Comparison of ENCODE assay signal across 18 cellular contexts in genomic region chr5:142724821-142725220, GRCh38. TPM values are rescaled to one million over a fixed set of nuclear protein-coding genes. Genes with fewer than 3 reads are reported as not detected.
DNase-seq lines count a peak whose midpoint lies in the region; ATAC-seq and TF ChIP-seq lines count a peak whose summit lies in the region.
"Had no signal": no experiment of that assay in that cellular context is flagged by ENCODE, and none has a peak within 500 bp of the region (broad histone marks: within the 10 kb centered on the region; RNA-seq: fewer than 3 reads in every experiment).

No MANE protein-coding gene starts in this region.

- no peak overlapping the region for H4K8ac ChIP-seq in neuronal stem cell (ENCODE audit: low read depth, low read length)

- BruUV-seq in mammary epithelial cell (replicated peaks; lab: Mats Ljungman, UMichigan), result no TSS peak

- H2BK15ac ChIP-seq in neuronal stem cell (ENCODE audit: low read length), result no peak overlapping the region

- peak overlapping the region; percentile 19 to 79 (median 61); a peak in 17 of 22 replicates for H3K27ac ChIP-seq in BLaER1 treated with 17β-estradiol and CSF1 and Interleukin-3, amounts not matched to agents 10 nM and 100 nM
- H3K27ac ChIP-seq in mammary epithelial cell (ENCODE audit: insufficient read depth, low read depth, low read length) (peak overlapping the region; percentile 96), neuronal stem cell (replicated peaks; ENCODE audit: low read length) (no peak overlapping the region)

- H3K4me3 Mint-ChIP-seq in activated CD8-positive, alpha-beta T cell treated with anti-CD3 and anti-CD28 coated beads, Interleukin-2, amount 10 ng/mL, durations not matched to agents 7 days and 5 days, result no peak overlapping the region
- no peak overlapping the region for H3K4me3 Mint-ChIP-seq in stimulated activated memory B cell treated with anti-CD40 and anti-IgM and Interleukin-4, amounts not matched to agents 10 μg/mL and 1 μg/mL and 100 μg/mL, for 72 hours
- H3K4me3 Mint-ChIP-seq: CD4-positive, alpha-beta T cell had no signal

- POLR2A ChIA-PET in activated CD8-positive, alpha-beta T cell treated with anti-CD3 and anti-CD28 coated beads, Interleukin-2, amount 10 ng/mL, durations not matched to agents 7 days and 5 days (lab: Charles Lee), result no interaction called here

- H3K4me1 Mint-ChIP-seq in activated CD8-positive, alpha-beta T cell treated with anti-CD3 and anti-CD28 coated beads, Interleukin-2, amount 10 ng/mL, durations not matched to agents 7 days and 5 days (ENCODE audit: low read depth), result no peaks in the 10 kb centered on the region
- no peaks in the 10 kb centered on the region for H3K4me1 Mint-ChIP-seq in stimulated activated memory B cell treated with anti-CD40 and anti-IgM and Interleukin-4, amounts not matched to agents 10 μg/mL and 1 μg/mL and 100 μg/mL, for 72 hours

- DNase-seq in NB4 (ENCODE audit: low read depth) (peak; percentile 38), mammary epithelial cell (no peak), neuronal stem cell (ENCODE audit: low spot score) (no peak)
- DNase-seq in activated CD8-positive, alpha-beta T cell treated with anti-CD3 and anti-CD28 coated beads, Interleukin-2, amount 10 ng/mL, durations not matched to agents 7 days and 5 days, result no peak
- DNase-seq: Calu3; CD4-positive, alpha-beta T cell; DMS79; NCI-H1436 treated with DMSO at 0.1 percent for 48 hours; NCI-H2029 treated with DMSO at 0.1 percent for 48 hours; NCI-H748 treated with DMSO at 0.1 percent for 48 hours had no signal

- H3K27me3 ChIP-seq in BLaER1 treated with 17β-estradiol and CSF1 and Interleukin-3, amounts not matched to agents 10 nM and 100 nM, result no peaks in the 10 kb centered on the region
- H3K27me3 ChIP-seq in mammary epithelial cell (ENCODE audit: insufficient read depth, low read length) (no peaks in the 10 kb centered on the region), neuronal stem cell (ENCODE audit: control insufficient read depth in 3 of 3, insufficient read depth in 3 of 3, low read depth in 1 of 3, low read length in 3 of 3) (no peaks in the 10 kb centered on the region)
- H3K27me3 ChIP-seq: SJSA1 had no signal

- H3K27ac Mint-ChIP-seq in activated CD8-positive, alpha-beta T cell treated with anti-CD3 and anti-CD28 coated beads, Interleukin-2, amount 10 ng/mL, durations not matched to agents 7 days and 5 days, result no peak overlapping the region
- H3K27ac Mint-ChIP-seq in stimulated activated memory B cell treated with anti-CD40 and anti-IgM and Interleukin-4, amounts not matched to agents 10 μg/mL and 1 μg/mL and 100 μg/mL, for 72 hours, result no peak overlapping the region
- H3K27ac Mint-ChIP-seq: CD4-positive, alpha-beta T cell had no signal

- H3K14ac ChIP-seq in neuronal stem cell (ENCODE audit: low read length), result no peak overlapping the region

- H3K23ac ChIP-seq in neuronal stem cell (ENCODE audit: low read depth, low read length, poor library complexity), result no peak overlapping the region

- H3K79me1 ChIP-seq in neuronal stem cell (ENCODE audit: low read depth, low read length), result no peaks in the 10 kb centered on the region

- no peak overlapping the region for H2BK12ac ChIP-seq in neuronal stem cell (ENCODE audit: low read length)

- no peaks in the 10 kb centered on the region for H3K36me3 ChIP-seq in BLaER1 treated with 17β-estradiol and CSF1 and Interleukin-3, amounts not matched to agents 10 nM and 100 nM
- H3K36me3 ChIP-seq in mammary epithelial cell (ENCODE audit: insufficient read depth, low read length) (no peaks in the 10 kb centered on the region), neuronal stem cell (replicated peaks in 1 of 2; ENCODE audit: control insufficient read depth in 2 of 2, insufficient read depth in 2 of 2, low read length in 2 of 2) (no peaks in the 10 kb centered on the region)
- H3K36me3 ChIP-seq: HAP-1, SJSA1 had no signal

- H3K27me3 Mint-ChIP-seq in activated CD8-positive, alpha-beta T cell treated with anti-CD3 and anti-CD28 coated beads, Interleukin-2, amount 10 ng/mL, durations not matched to agents 7 days and 5 days (ENCODE audit: low read depth), result peaks cover 2% of the 10 kb centered on the region
- peaks cover 22% of the 10 kb centered on the region for H3K27me3 Mint-ChIP-seq in stimulated activated memory B cell treated with anti-CD40 and anti-IgM and Interleukin-4, amounts not matched to agents 10 μg/mL and 1 μg/mL and 100 μg/mL, for 72 hours

- peak overlapping the region; percentile 25 for H2BK5ac ChIP-seq in neuronal stem cell (ENCODE audit: low read length)

- dilution Hi-C loops in mammary epithelial cell (cut with HindIII; ENCODE audit: low sequenced_read_pairs), result loop anchor here (5.0 kb wide), 1 partner anchor 147 kb away; no protein-coding TSS in a partner anchor

- H3K4me3 ChIP-seq in BLaER1 treated with 17β-estradiol and CSF1 and Interleukin-3, amounts not matched to agents 10 nM and 100 nM, result no peak overlapping the region
- H3K4me3 ChIP-seq in NB4 (ENCODE audit: low read depth, low read length) (no peak overlapping the region), mammary epithelial cell (replicated peaks in 1 of 3; ENCODE audit: insufficient read depth in 1 of 3, low read depth in 2 of 3, low read length in 3 of 3) (no peak overlapping the region), neuronal stem cell (ENCODE audit: low read length in 2 of 2) (no peak overlapping the region)
- H3K4me3 ChIP-seq: A549, HAP-1, SJSA1 had no signal

- H3K18ac ChIP-seq in neuronal stem cell (ENCODE audit: low read length), result no peak overlapping the region

- H2BK120ac ChIP-seq in neuronal stem cell (ENCODE audit: low read depth, low read length), result no peak overlapping the region

- TF ChIP-seq CTCF in NB4 (IDR thresholded peaks at IDR 0.05; ENCODE audit: low read depth, low read length), result no peak
- no peak for TF ChIP-seq CTCF in mammary epithelial cell (conservative IDR thresholded peaks at IDR 0.05 in 1 of 2, IDR thresholded peaks at IDR 0.05 in 1 of 2; ENCODE audit: extremely low read depth in 1 of 2, insufficient read depth in 1 of 2, low read depth in 1 of 2, low read length in 2 of 2)

- H3K79me2 ChIP-seq in mammary epithelial cell (ENCODE audit: insufficient read depth, low read length), result no peaks in the 10 kb centered on the region

- no peak overlapping the region for H3K4ac ChIP-seq in neuronal stem cell (ENCODE audit: low read length)

- peaks cover 9 to 53% (median 41%) of the 10 kb centered on the region in 10 experiments; a peak in 19 of 20 replicates for H3K4me1 ChIP-seq in BLaER1 treated with 17β-estradiol and CSF1 and Interleukin-3, amounts not matched to agents 10 nM and 100 nM
- H3K4me1 ChIP-seq in mammary epithelial cell (ENCODE audit: insufficient read depth, low read length) (peaks cover 48% of the 10 kb centered on the region), neuronal stem cell (ENCODE audit: control insufficient read depth in 2 of 2, insufficient read depth in 1 of 2, low read depth in 1 of 2, low read length in 2 of 2) (peaks cover 0 to 4% of the 10 kb centered on the region in 2 donors)
- H3K4me1 ChIP-seq: HAP-1 had no signal

- intact Hi-C loops in mammary epithelial cell (cut with micrococcal nuclease), result no loop called here

- WGBS in mammary epithelial cell (ENCODE audit: low coverage, missing lambda C conversion rate), result 100% methylated on average over 9 of the region's 9 CpGs
- WGBS in neuronal stem cell (ENCODE audit: extremely low coverage in 2 of 2, insufficient read length in 2 of 2, insufficient replicate concordance in 1 of 2), 2 donors, result no CpG with 5 or more reads among the region's 9 CpGs

- no peak for ATAC-seq in HG03378 (IDR thresholded peaks at IDR 0.05; ENCODE audit: unreplicated experiment)
- no peak for ATAC-seq in activated CD8-positive, alpha-beta T cell treated with anti-CD3 and anti-CD28 coated beads, Interleukin-2, amount 10 ng/mL, durations not matched to agents 7 days and 5 days
- no peak for ATAC-seq in stimulated activated memory B cell treated with anti-CD40 and anti-IgM and Interleukin-4, amounts not matched to agents 10 μg/mL and 1 μg/mL and 100 μg/mL, for 72 hours
- ATAC-seq: A549 had no signal

- H2AK5ac ChIP-seq in neuronal stem cell (ENCODE audit: low read depth, low read length), result peak overlapping the region; percentile 41

- no peak for TF ChIP-seq POLR2A in NB4 (IDR thresholded peaks at IDR 0.05; ENCODE audit: extremely low read depth, insufficient read length)

- no peak overlapping the region for H4K91ac ChIP-seq in neuronal stem cell (ENCODE audit: low read depth, low read length, poor library complexity)

- in situ Hi-C loops in mammary epithelial cell (cut with MboI; ENCODE audit: low sequenced_read_pairs in 2 of 2), result loop anchor here in 1 of 2 donors (5.0 kb wide), 1 partner anchor 147 kb away; no protein-coding TSS in a partner anchor

- peak overlapping the region; percentile 44 to 85 (median 62) for H3K4me2 ChIP-seq in BLaER1 treated with 17β-estradiol and CSF1 and Interleukin-3, amounts not matched to agents 10 nM and 100 nM
- H3K4me2 ChIP-seq in mammary epithelial cell (ENCODE audit: insufficient read depth, low read depth, low read length) (no peak overlapping the region), neuronal stem cell (ENCODE audit: insufficient read depth, low read length, poor library complexity, severe bottlenecking) (no peak overlapping the region)
- H3K4me2 ChIP-seq: A549 had no signal

- H3K9me3 Mint-ChIP-seq in activated CD8-positive, alpha-beta T cell treated with anti-CD3 and anti-CD28 coated beads, Interleukin-2, amount 10 ng/mL, durations not matched to agents 7 days and 5 days (ENCODE audit: insufficient read depth), result no peaks in the 10 kb centered on the region
- no peaks in the 10 kb centered on the region for H3K9me3 Mint-ChIP-seq in stimulated activated memory B cell treated with anti-CD40 and anti-IgM and Interleukin-4, amounts not matched to agents 10 μg/mL and 1 μg/mL and 100 μg/mL, for 72 hours
- H3K9me3 Mint-ChIP-seq: CD4-positive, alpha-beta T cell had no signal

- H3K36me3 Mint-ChIP-seq in activated CD8-positive, alpha-beta T cell treated with anti-CD3 and anti-CD28 coated beads, Interleukin-2, amount 10 ng/mL, durations not matched to agents 7 days and 5 days (ENCODE audit: low read depth), result no peaks in the 10 kb centered on the region
- no peaks in the 10 kb centered on the region for H3K36me3 Mint-ChIP-seq in stimulated activated memory B cell treated with anti-CD40 and anti-IgM and Interleukin-4, amounts not matched to agents 10 μg/mL and 1 μg/mL and 100 μg/mL, for 72 hours

- H2AFZ ChIP-seq in mammary epithelial cell (ENCODE audit: low read depth, low read length) (peak overlapping the region; percentile 14), neuronal stem cell (ENCODE audit: low read length) (no peak overlapping the region)

- no peaks in the 10 kb centered on the region for H4K20me1 ChIP-seq in BLaER1 treated with 17β-estradiol and CSF1 and Interleukin-3, amounts not matched to agents 10 nM and 100 nM
- H4K20me1 ChIP-seq in mammary epithelial cell (ENCODE audit: insufficient read depth, low read length), result no peaks in the 10 kb centered on the region

- peaks cover 0 to 11% (median 0%) of the 10 kb centered on the region in 11 experiments; a peak in 6 of 22 replicates for H3K9me3 ChIP-seq in BLaER1 treated with 17β-estradiol and CSF1 and Interleukin-3, amounts not matched to agents 10 nM and 100 nM (replicated peaks in 1 of 11)
- H3K9me3 ChIP-seq in mammary epithelial cell (replicated peaks; ENCODE audit: insufficient read depth, low read length) (no peaks in the 10 kb centered on the region), neuronal stem cell (replicated peaks in 1 of 2; ENCODE audit: control insufficient read depth in 2 of 2, insufficient read depth in 1 of 2, low read depth in 1 of 2, low read length in 2 of 2) (no peaks in the 10 kb centered on the region)
- H3K9me3 ChIP-seq: A549, HAP-1 had no signal

- CTCF ChIA-PET in mammary epithelial cell (lab: Charles Lee; ENCODE audit: low non-redundant PET), result no interaction called here
- CTCF ChIA-PET in activated CD8-positive, alpha-beta T cell treated with anti-CD3 and anti-CD28 coated beads, Interleukin-2, amount 10 ng/mL, durations not matched to agents 7 days and 5 days (lab: Charles Lee), result interaction anchor here (1.8 to 14.1 kb wide), 3 partner anchors 12 to 154 kb away, joined by 5 to 468 read pairs (median 54); no protein-coding TSS in a partner anchor

- H3K9ac ChIP-seq in BLaER1 treated with 17β-estradiol and CSF1 and Interleukin-3, amounts not matched to agents 10 nM and 100 nM, result no peak overlapping the region
- H3K9ac ChIP-seq in mammary epithelial cell (ENCODE audit: insufficient read depth, low read length) (no peak overlapping the region), neuronal stem cell (ENCODE audit: low read depth, low read length, poor library complexity) (no peak overlapping the region)

RNA-seq across cellular contexts. Expression of gene FGF1, which starts 38.9 kb away (rescaled TPM):
- 10 to 100 TPM in 1 of 2 donors, 1 to 10 TPM in 1; 7.9 to 22.5 TPM for total RNA-seq in mammary epithelial cell
- 5.0 TPM for polyA plus RNA-seq in mammary epithelial cell
- polyA minus RNA-seq in mammary epithelial cell, result 8.9 TPM
- polyA plus RNA-seq in neuronal stem cell (2013, experiment 1 of 2), result 0.18 TPM
- polyA plus RNA-seq in neuronal stem cell (2013, experiment 2 of 2), result 0.10 TPM
- not detected for total RNA-seq in activated CD8-positive, alpha-beta T cell treated with anti-CD3 and anti-CD28 coated beads, Interleukin-2, amount 10 ng/mL, durations not matched to agents 7 days and 5 days
- total RNA-seq: Calu3; CD4-positive, alpha-beta T cell; NCI-H460 had no signal

RNA-seq across cellular contexts. Expression of gene ARHGAP26, which starts 45.4 kb away (rescaled TPM):
- total RNA-seq in mammary epithelial cell, result 10 to 100 TPM; 23.8 to 34.0 TPM
- polyA plus RNA-seq in mammary epithelial cell, result 3.7 TPM
- 5.2 TPM for polyA minus RNA-seq in mammary epithelial cell
- polyA plus RNA-seq in neuronal stem cell (2013, experiment 1 of 2), result 6.2 TPM
- polyA plus RNA-seq in neuronal stem cell (2013, experiment 2 of 2), result 5.7 TPM
- total RNA-seq in activated CD8-positive, alpha-beta T cell treated with anti-CD3 and anti-CD28 coated beads, Interleukin-2, amount 10 ng/mL, durations not matched to agents 7 days and 5 days, result 10 to 100 TPM; 25.4 to 30.3 TPM
- total RNA-seq: G401 had no signal

Comparison
In these comparisons a context has a peak if more than half of its experiments do, and no peak if none do; other contexts are left out.
1. H3K4me2 ChIP-seq: peak in BLaER1 treated with 17β-estradiol and CSF1 and Interleukin-3, amounts not matched to agents 10 nM and 100 nM (11 of 11); none in mammary epithelial cell (single experiment) and neuronal stem cell (single experiment).
2. RNA of gene FGF1, which starts 38.9 kb away (total RNA-seq): 7.9 to 22.5 TPM in mammary epithelial cell; not detected in activated CD8-positive, alpha-beta T cell treated with anti-CD3 and anti-CD28 coated beads, Interleukin-2, amount 10 ng/mL, durations not matched to agents 7 days and 5 days; every median in the first group is over 4 times any median in the second.